ENCODE assay signal across 20 cellular contexts in the genomic region with DNA sequence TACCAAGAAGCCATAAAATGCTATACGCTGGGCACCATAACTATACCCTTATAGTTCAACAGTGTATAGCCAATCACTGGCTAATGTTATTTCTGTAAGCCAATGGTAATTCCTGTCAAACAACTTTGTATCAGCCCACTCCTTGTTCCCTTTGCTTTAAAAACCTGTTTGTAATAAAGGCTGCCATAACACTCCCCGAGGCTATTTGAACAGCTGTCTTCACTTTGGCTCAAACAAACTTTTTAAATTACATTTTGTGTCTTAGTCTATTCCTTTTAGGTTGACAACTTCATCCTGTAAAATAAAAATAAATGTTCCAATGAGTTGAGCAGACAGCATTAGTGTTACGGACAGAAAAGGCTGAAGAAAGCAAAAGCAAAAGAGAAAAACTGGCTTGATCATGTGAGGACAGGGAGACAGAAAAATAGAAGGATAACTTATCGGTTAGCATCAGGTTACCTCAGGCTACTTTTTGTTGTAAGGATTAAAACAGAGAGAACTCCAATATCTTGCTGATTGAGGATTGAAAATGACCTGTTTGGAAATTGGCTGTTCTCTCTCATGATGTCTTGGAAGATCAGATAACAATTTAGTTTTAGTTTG.
A peak's percentile ranks its signal among the peaks of the same experiment; 100 is the strongest.
DNase-seq lines count a peak whose midpoint lies in the region; ATAC-seq and TF ChIP-seq lines count a peak whose summit lies in the region.
"Had no signal": no experiment of that assay in that cellular context is flagged by ENCODE, and none has a peak within 500 bp of the region (broad histone marks: within the 10 kb centered on the region; RNA-seq: fewer than 3 reads in every experiment).

No MANE protein-coding gene starts in this region.

- H3K27ac Mint-ChIP-seq in HFFc6 (no peak overlapping the region; the same call in 1 of the 2 replicates), osteocyte (ENCODE audit: unreplicated experiment) (peak overlapping the region; percentile 78), natural killer cell (no peak overlapping the region)
- H3K27ac Mint-ChIP-seq: activated CD4-positive, alpha-beta memory T cell treated with anti-CD3 and anti-CD28 coated beads for 36 hours; activated naive CD8-positive, alpha-beta T cell; B cell; IgD-negative memory B cell; nephron progenitor cell had no signal

- POLR2A ChIA-PET in PC-3 (lab: Charles Lee; ENCODE audit: unreplicated experiment), result no interaction called here

- H3K27ac ChIP-seq in PC-3 (ENCODE audit: low read length) (no peak overlapping the region), epithelial cell of prostate (peak overlapping the region; percentile 93)
- H3K27ac ChIP-seq: spleen, suprapubic skin, VCaP had no signal

- no peaks in the 10 kb centered on the region; the same call in 1 of the 2 replicates for H3K27me3 Mint-ChIP-seq in HFFc6 (ENCODE audit: insufficient read depth)
- peaks cover 14% of the 10 kb centered on the region for H3K27me3 Mint-ChIP-seq in osteocyte (ENCODE audit: unreplicated experiment)
- H3K27me3 Mint-ChIP-seq in natural killer cell (ENCODE audit: low read depth in 2 of 2), result no peaks in the 10 kb centered on the region
- H3K27me3 Mint-ChIP-seq: activated CD4-positive, alpha-beta memory T cell treated with anti-CD3 and anti-CD28 coated beads for 36 hours; B cell; IgD-negative memory B cell had no signal

- no peaks in the 10 kb centered on the region for H3K9me3 ChIP-seq in PC-3 (ENCODE audit: low read length)

- H3K36me3 Mint-ChIP-seq in HFFc6 (ENCODE audit: low read depth), result no peaks in the 10 kb centered on the region
- no peaks in the 10 kb centered on the region for H3K36me3 Mint-ChIP-seq in osteocyte (ENCODE audit: unreplicated experiment)
- no peaks in the 10 kb centered on the region for H3K36me3 Mint-ChIP-seq in natural killer cell
- H3K36me3 Mint-ChIP-seq: activated CD4-positive, alpha-beta memory T cell treated with anti-CD3 and anti-CD28 coated beads for 36 hours; IgD-negative memory B cell had no signal

- H3K79me2 ChIP-seq in PC-3 (ENCODE audit: low read length), result no peaks in the 10 kb centered on the region

- H3F3A ChIP-seq in PC-3 (ENCODE audit: low read length, unreplicated experiment), result no peaks in the 10 kb centered on the region

- CTCF ChIA-PET in PC-3 (lab: Charles Lee), result interaction anchor here (0.5 kb wide), 1 partner anchor 534 kb away, joined by 5 read pairs; no protein-coding TSS in a partner anchor

- H3K4me3 ChIP-seq in PC-3 (ENCODE audit: low read length), result no peak overlapping the region
- H3K4me3 ChIP-seq: spleen, suprapubic skin had no signal

- BruUV-seq in PC-3 (replicated peaks; lab: Mats Ljungman, UMichigan), result no TSS peak

- H3K9me3 Mint-ChIP-seq in HFFc6 (peaks cover 2% of the 10 kb centered on the region), osteocyte (ENCODE audit: unreplicated experiment) (peaks cover 9% of the 10 kb centered on the region), natural killer cell (peaks cover 2 to 9% of the 10 kb centered on the region in 2 donors)

- H2AFZ ChIP-seq in PC-3 (ENCODE audit: low read length), result no peak overlapping the region

- H3K4me1 Mint-ChIP-seq in HFFc6 (ENCODE audit: low read depth) (peaks cover 18% of the 10 kb centered on the region; the same call in 1 of the 2 replicates), osteocyte (ENCODE audit: unreplicated experiment) (peaks cover 19% of the 10 kb centered on the region), natural killer cell (no peaks in the 10 kb centered on the region)
- H3K4me1 Mint-ChIP-seq: B cell, IgD-negative memory B cell had no signal

- no peaks in the 10 kb centered on the region for H3K27me3 ChIP-seq in PC-3 (ENCODE audit: low read length)
- H3K27me3 ChIP-seq: spleen, suprapubic skin had no signal

- no peak for DNase-seq in HFFc6
- DNase-seq in PC-3, result peak; percentile 38
- DNase-seq in epithelial cell of prostate (ENCODE audit: low read depth, low spot score), result no peak
- DNase-seq in osteocyte (ENCODE audit: extremely low spot score, unreplicated experiment), result no peak
- no peak for DNase-seq in activated T-cell treated with anti-CD3 and anti-CD28 coated beads, Interleukin-2, amount 50 U/mL, for 48 hours
- DNase-seq in natural killer cell, result no peak
- DNase-seq in DMS79 (lab: John Stamatoyannopoulos, UW), result no peak
- DNase-seq in mucosa of gallbladder (ENCODE audit: low spot score), result no peak
- DNase-seq: activated CD4-positive, alpha-beta memory T cell treated with anti-CD3 and anti-CD28 coated beads for 36 hours; activated T-cell treated with anti-CD3 and anti-CD28 coated beads, Interleukin-2, amount 50 U/mL, for 1 hour; Calu3; effector memory CD4-positive, alpha-beta T cell; NCI-H1092 treated with DMSO at 0.1 percent for 48 hours; nephron progenitor cell; spleen had no signal

- no peak for TF ChIP-seq CTCF in HFFc6 (IDR thresholded peaks at IDR 0.05)
- TF ChIP-seq CTCF in PC-3 (conservative IDR thresholded peaks at IDR 0.05; ENCODE audit: low read depth, low read length), result no peak
- no peak for TF ChIP-seq CTCF in osteocyte (IDR thresholded peaks at IDR 0.05)
- TF ChIP-seq CTCF in natural killer cell (IDR thresholded peaks at IDR 0.05), result no peak

- intact Hi-C loops in PC-3 (cut with micrococcal nuclease) (no loop called here), natural killer cell (cut with micrococcal nuclease) (no loop called here)

- H3K36me3 ChIP-seq in PC-3 (ENCODE audit: low read depth, low read length), result no peaks in the 10 kb centered on the region
- H3K36me3 ChIP-seq: spleen, suprapubic skin had no signal

- no peaks in the 10 kb centered on the region for H3K4me1 ChIP-seq in PC-3 (ENCODE audit: insufficient read depth, low read length)
- H3K4me1 ChIP-seq: spleen had no signal

- ATAC-seq in PC-3 (peak; percentile 33; the same call in 1 of the 2 replicates), natural killer cell (no peak)

- no peak overlapping the region for H3K4me2 ChIP-seq in PC-3 (ENCODE audit: low read length)

- no peaks in the 10 kb centered on the region for H4K20me1 ChIP-seq in PC-3 (ENCODE audit: low read length)

- no peak overlapping the region for H3K9ac ChIP-seq in PC-3 (ENCODE audit: low read length)

- H3K9me2 ChIP-seq in PC-3 (replicated peaks; ENCODE audit: low read length), result no peaks in the 10 kb centered on the region

- peak overlapping the region; percentile 65; the same call in 1 of the 2 replicates for H3K4me3 Mint-ChIP-seq in HFFc6
- H3K4me3 Mint-ChIP-seq in osteocyte (ENCODE audit: unreplicated experiment), result peak overlapping the region; percentile 63
- H3K4me3 Mint-ChIP-seq in natural killer cell, result no peak overlapping the region
- H3K4me3 Mint-ChIP-seq: activated CD4-positive, alpha-beta memory T cell treated with anti-CD3 and anti-CD28 coated beads for 36 hours; activated naive CD8-positive, alpha-beta T cell; B cell; IgD-negative memory B cell; nephron progenitor cell had no signal
